Comparison of ENCODE assay signal across 18 cellular contexts in genomic region chr4:61517144-61517543, GRCh38.
DNase-seq lines count a peak whose midpoint lies in the region; FAIRE-seq and TF ChIP-seq lines count a peak whose summit lies in the region.
"Had no signal": no experiment of that assay in that cellular context is flagged by ENCODE, and none has a peak within 500 bp of the region (broad histone marks: within the 10 kb centered on the region; RNA-seq: fewer than 3 reads in every experiment).

No MANE protein-coding gene starts in this region.

- WGBS in iPS DF 6.9 (ENCODE audit: insufficient coverage, insufficient read length), result no CpG with 5 or more reads among the region's 20 CpGs

- peaks cover 5% of the 10 kb centered on the region for H3K4me1 ChIP-seq in iPS DF 6.9 (ENCODE audit: control insufficient read depth, insufficient read depth, low read length)

- DNase-seq in GM13977 (ENCODE audit: low spot score), result no peak
- peak; percentile 5 for DNase-seq in NCI-H69 (lab: John Stamatoyannopoulos, UW)
- DNase-seq in iPS DF 6.9 (ENCODE audit: low read depth, low spot score), result peak; percentile 60
- peak; percentile 54 for DNase-seq in nephron progenitor cell
- DNase-seq in NCI-H748 treated with DMSO at 0.1 percent for 48 hours (lab: John Stamatoyannopoulos, UW), result no peak
- no peak for DNase-seq in AG20443 (ENCODE audit: low spot score)
- DNase-seq in OCI-M2 (lab: John Stamatoyannopoulos, UW; ENCODE audit: unreplicated experiment), result no peak
- no peak for DNase-seq in RCC 7860 (ENCODE audit: low spot score)
- DNase-seq: activated CD8-positive, alpha-beta T cell treated with anti-CD3 and anti-CD28 coated beads, Interleukin-2, amount 10 ng/mL, durations not matched to agents 7 days and 5 days; Calu3; cerebellar nuclear complex; foreskin melanocyte; left cardiac atrium; NCI-H1930; NCI-H526 treated with DMSO at 0.1 percent for 48 hours; stimulated activated CD4-positive, alpha-beta T cell treated with anti-CD3 and anti-CD28 coated beads, Interleukin-15, amount 100 ng/mL, for 24 hours; T-cell had no signal

- H3K27me3 ChIP-seq in iPS DF 6.9 (ENCODE audit: control insufficient read depth, insufficient read depth, low read length), result no peaks in the 10 kb centered on the region

- peaks cover 15% of the 10 kb centered on the region for H3K4me1 Mint-ChIP-seq in nephron progenitor cell
- H3K4me1 Mint-ChIP-seq: T-cell had no signal

- TF ChIP-seq CTCF in GM13977 (IDR thresholded peaks at IDR 0.05; ENCODE audit: extremely low read depth, insufficient read depth, missing control alignments) (peak; percentile 9), nephron progenitor cell (IDR thresholded peaks at IDR 0.05) (peak; percentile 31)

- no peaks in the 10 kb centered on the region for H3K36me3 Mint-ChIP-seq in nephron progenitor cell (ENCODE audit: low read depth)
- H3K36me3 Mint-ChIP-seq: T-cell had no signal

- peak overlapping the region; percentile 13; the same call in 1 of the 2 replicates for H3K4me3 ChIP-seq in iPS DF 6.9 (ENCODE audit: low read length)

- H3K9me3 ChIP-seq in iPS DF 6.9 (ENCODE audit: control insufficient read depth, insufficient read depth, low read length), result no peaks in the 10 kb centered on the region

- in situ Hi-C loops in GM13977 (cut with MboI; ENCODE audit: low pct_unique_long_range_greater_than_20kb, low sequenced_read_pairs, unreplicated experiment), result no loop called here

- no peak overlapping the region for H3K27ac ChIP-seq in iPS DF 6.9 (ENCODE audit: low read length)

- H3K9me3 Mint-ChIP-seq in nephron progenitor cell, result no peaks in the 10 kb centered on the region

- no peak overlapping the region for H3K27ac Mint-ChIP-seq in nephron progenitor cell
- H3K27ac Mint-ChIP-seq: activated CD8-positive, alpha-beta T cell treated with anti-CD3 and anti-CD28 coated beads, Interleukin-2, amount 10 ng/mL, durations not matched to agents 7 days and 5 days; T-cell had no signal

- FAIRE-seq in RCC 7860 (lab: Jason Lieb, UNC), result no peak
- FAIRE-seq: endometrium had no signal

- H3K36me3 ChIP-seq in iPS DF 6.9 (ENCODE audit: control insufficient read depth, insufficient read depth, low read length), result no peaks in the 10 kb centered on the region

- H3K4me3 Mint-ChIP-seq in nephron progenitor cell, result no peak overlapping the region
- H3K4me3 Mint-ChIP-seq: activated CD8-positive, alpha-beta T cell treated with anti-CD3 and anti-CD28 coated beads, Interleukin-2, amount 10 ng/mL, durations not matched to agents 7 days and 5 days; T-cell had no signal

- H3K27me3 Mint-ChIP-seq in nephron progenitor cell (ENCODE audit: low read depth, poor library complexity), result no peaks in the 10 kb centered on the region
- H3K27me3 Mint-ChIP-seq: T-cell had no signal

Comparison
In these comparisons a context has a peak if more than half of its experiments do, and no peak if none do; other contexts are left out.
1. DNase-seq: peak in NCI-H69 (single experiment), iPS DF 6.9 (single experiment) and nephron progenitor cell (single experiment); none in GM13977 (single experiment), NCI-H748 treated with DMSO at 0.1 percent for 48 hours (single experiment), AG20443 (single experiment), OCI-M2 (single experiment) and RCC 7860 (single experiment).